In the genomic region with DNA sequence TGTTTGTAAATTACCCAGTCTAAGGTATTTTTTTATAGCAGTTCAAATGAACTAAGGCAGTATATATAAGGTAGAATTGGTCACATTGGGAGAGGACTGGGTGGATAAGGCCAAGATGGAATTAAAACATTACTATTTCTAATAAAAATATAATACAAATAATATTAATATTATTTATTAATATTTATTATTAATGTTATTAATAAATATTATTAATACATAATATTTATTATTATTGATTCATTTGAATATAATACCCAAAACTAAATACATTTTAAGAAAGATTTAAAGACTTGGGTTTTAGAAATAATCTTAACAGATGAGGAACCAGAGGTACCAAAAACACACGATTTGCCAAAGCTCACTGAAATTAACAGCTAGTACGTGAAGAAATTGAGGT, we compare ENCODE assay signal across 11 cellular contexts. TPM values are rescaled to one million over a fixed set of nuclear protein-coding genes. Genes with fewer than 3 reads are reported as not detected.
"Had no signal": no experiment of that assay in that cellular context is flagged by ENCODE, and none has a peak within 500 bp of the region (broad histone marks: within the 10 kb centered on the region; RNA-seq: fewer than 3 reads in every experiment).

No MANE protein-coding gene starts in this region.

- H3K4me1 ChIP-seq: HAP-1 had no signal

- FAIRE-seq: HepG2 had no signal

- H3K27ac Mint-ChIP-seq: HFFc6, IgD-negative memory B cell had no signal

- H3K27ac ChIP-seq: HL-60 had no signal

- ATAC-seq: HCT116, HepG2 had no signal

- H3K4me3 Mint-ChIP-seq: HFFc6, IgD-negative memory B cell had no signal

- H3K36me3 Mint-ChIP-seq: IgD-negative memory B cell had no signal

- H3K4me1 Mint-ChIP-seq: IgD-negative memory B cell had no signal

- H3K4me3 ChIP-seq: HAP-1 had no signal

- DNase-seq: GOT3, H7, HFFc6, KBM-7 had no signal

- H3K27me3 Mint-ChIP-seq: IgD-negative memory B cell had no signal

- H3K9me3 ChIP-seq: HAP-1 had no signal

- H3K36me3 ChIP-seq: HAP-1 had no signal

RNA-seq across cellular contexts. Expression of a gene that starts 30.5 kb away (rescaled TPM):
- total RNA-seq: H4, H7, HepG2, HFFc6, HT1080 had no signal
- polyA plus RNA-seq: HepG2, IgD-negative memory B cell had no signal
